21 cellular contexts compared by ENCODE assay signal in the genomic region with DNA sequence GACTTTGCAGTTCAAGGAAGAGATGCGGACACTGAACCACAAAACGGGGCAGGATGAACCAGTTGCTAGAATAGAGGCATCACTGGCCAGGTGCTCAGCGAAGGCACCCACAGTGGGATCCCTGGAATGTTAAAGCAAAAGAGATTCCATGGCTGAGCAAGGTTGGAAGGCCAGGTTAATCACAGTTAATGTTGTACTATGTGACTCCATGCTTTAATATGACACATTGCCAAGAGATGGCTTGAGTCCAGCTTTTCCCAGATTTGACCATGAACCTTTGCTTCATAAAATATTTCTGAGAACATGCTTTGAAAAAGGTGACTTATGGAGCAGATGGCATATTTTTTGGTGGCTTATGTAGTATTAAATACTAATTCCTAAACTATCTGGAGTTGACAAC.
"Had no signal": no experiment of that assay in that cellular context is flagged by ENCODE, and none has a peak within 500 bp of the region (broad histone marks: within the 10 kb centered on the region; RNA-seq: fewer than 3 reads in every experiment).

No MANE protein-coding gene starts in this region.

- ATAC-seq: activated T-helper 17 cell treated with anti-CD3 and anti-CD28 coated beads, Interleukin-2, amount 50 U/mL, for 72 hours had no signal

- H3K27ac ChIP-seq: KMS-11 had no signal

- DNase-seq: activated B cell treated with CpG ODN at 0.5 μM for 24 hours; activated CD4-positive, alpha-beta T cell treated with anti-CD3 and anti-CD28 coated beads for 1 hour; activated CD4-positive, alpha-beta T cell treated with anti-CD3 and anti-CD28 coated beads, Interleukin-2, amount 10 ng/mL, durations not matched to agents 24 days and 14 days; activated CD4-positive, alpha-beta T cell treated with anti-CD3 and anti-CD28 coated beads, Interleukin-2, amount 50 U/mL, for 48 hours; activated CD8-positive, alpha-beta memory T cell treated with anti-CD3 and anti-CD28 coated beads for 24 hours; activated gamma-delta T cell; activated naive CD4-positive, alpha-beta T cell treated with anti-CD3 and anti-CD28 coated beads for 36 hours; activated T-cell treated with anti-CD3 and anti-CD28 coated beads, Interleukin-2, amount 50 U/mL, for 48 hours; NCI-H1092; NCI-H1417; NCI-H2029 treated with DMSO at 0.1 percent for 48 hours; NCI-H345; NCI-H510A; NCI-H526 treated with DMSO at 0.1 percent for 48 hours; NCI-H82; NK-92 treated with Interleukin-12 subunit alpha and Interleukin-12 subunit beta, amount 100 ng/mL, for 24 hours; SIG-M5; T-helper 2 cell; T1000 had no signal
